In the genomic region with DNA sequence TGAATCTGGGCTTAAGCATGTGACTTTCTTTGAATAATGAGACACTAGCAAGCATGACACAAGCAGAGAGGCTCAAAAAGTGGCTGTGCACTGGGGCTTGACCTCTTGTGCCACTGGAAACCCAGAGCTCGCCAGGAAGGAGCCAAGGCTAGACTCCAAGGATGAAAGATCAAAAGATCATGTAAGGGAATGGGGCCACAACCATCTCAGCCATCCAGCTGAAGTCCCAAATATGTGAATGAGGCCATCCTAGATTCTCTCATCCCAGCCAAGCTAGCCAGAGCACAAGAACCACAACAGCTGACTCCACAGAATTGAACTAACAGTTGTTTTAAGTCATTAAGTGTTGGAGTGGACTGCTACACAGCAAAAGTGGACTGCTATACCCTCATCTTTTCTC, we compare ENCODE assay signal across 1 cellular context.
TF ChIP-seq lines count a peak whose summit lies in the region.

No MANE protein-coding gene starts in this region.

TF ChIP-seq in H1, 55 proteins besides CTCF, POLR2A, EP300 and RAD21:
- TF ChIP-seq RNF2 (IDR thresholded peaks at IDR 0.05; ENCODE audit: borderline replicate concordance, low read depth, low read length, missing control alignments, poor library complexity, severe bottlenecking) (no peak), PHF8 (conservative IDR thresholded peaks at IDR 0.05; ENCODE audit: low read depth, low read length) (no peak), TEAD4 (IDR thresholded peaks at IDR 0.05; ENCODE audit: low read depth, low read length) (no peak), SIX5 (IDR thresholded peaks at IDR 0.05; ENCODE audit: low read depth, low read length) (no peak), EZH2 (IDR thresholded peaks at IDR 0.05; ENCODE audit: low read depth, low read length, severe bottlenecking) (no peak), BRCA1 (IDR thresholded peaks at IDR 0.05; ENCODE audit: low read depth, low read length) (no peak), HDAC2 (IDR thresholded peaks at IDR 0.05; ENCODE audit: borderline replicate concordance in 1 of 2, low read depth in 2 of 2, low read length in 2 of 2) (no peak), CBX8 (IDR thresholded peaks at IDR 0.05; ENCODE audit: borderline replicate concordance, low read depth, low read length) (no peak), HDAC6 (IDR thresholded peaks at IDR 0.05; ENCODE audit: low read depth, low read length) (no peak), BCL11A (IDR thresholded peaks at IDR 0.05; ENCODE audit: low read depth in 2 of 2, low read length in 2 of 2) (no peak), FOSL1 (IDR thresholded peaks at IDR 0.05; ENCODE audit: insufficient read depth, low read depth, low read length) (no peak), CTBP2 (IDR thresholded peaks at IDR 0.05; ENCODE audit: borderline replicate concordance, insufficient read depth, insufficient read length, low read length) (no peak), YY1 (IDR thresholded peaks at IDR 0.05; ENCODE audit: low read depth, low read length) (no peak), CHD1 (IDR thresholded peaks at IDR 0.05; ENCODE audit: low read depth, low read length) (no peak), RBBP5 (IDR thresholded peaks at IDR 0.05; ENCODE audit: borderline replicate concordance, low read depth, low read length) (no peak)
- TF ChIP-seq, protein P1, sequence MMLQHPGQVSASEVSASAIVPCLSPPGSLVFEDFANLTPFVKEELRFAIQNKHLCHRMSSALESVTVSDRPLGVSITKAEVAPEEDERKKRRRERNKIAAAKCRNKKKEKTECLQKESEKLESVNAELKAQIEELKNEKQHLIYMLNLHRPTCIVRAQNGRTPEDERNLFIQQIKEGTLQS (IDR thresholded peaks at IDR 0.05; ENCODE audit: insufficient read depth, low read depth, low read length): no peak
TF ChIP-seq in H1: peak in this region for 0.
